Comparison of ENCODE assay signal across 22 cellular contexts in the genomic region with DNA sequence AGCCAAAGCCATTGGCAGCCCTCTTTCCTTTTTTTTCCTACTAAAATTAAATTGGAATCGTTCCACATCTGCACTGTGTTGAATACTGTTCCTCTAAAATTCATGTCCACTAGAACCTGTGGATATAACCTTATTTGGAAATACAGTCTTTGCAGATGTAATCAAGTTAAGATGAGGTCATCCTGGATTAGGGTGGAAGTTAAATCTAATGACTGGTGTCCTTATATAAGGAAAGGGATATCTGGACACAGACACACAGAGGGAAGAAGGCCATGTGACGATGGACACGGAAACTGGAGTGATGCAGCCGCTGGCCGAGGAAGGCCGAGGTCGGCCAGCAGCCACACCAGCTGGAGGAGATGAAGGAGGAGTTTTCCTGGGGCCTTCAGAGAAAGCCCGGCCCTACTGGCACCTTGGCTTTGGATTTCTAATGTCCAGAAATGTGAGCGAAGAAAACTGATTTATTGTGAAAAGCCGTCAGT. TPM values are rescaled to one million over a fixed set of nuclear protein-coding genes. Genes with fewer than 3 reads are reported as not detected.
DNase-seq lines count a peak whose midpoint lies in the region; ATAC-seq, FAIRE-seq and TF ChIP-seq lines count a peak whose summit lies in the region.
"Had no signal": no experiment of that assay in that cellular context is flagged by ENCODE, and none has a peak within 500 bp of the region (broad histone marks: within the 10 kb centered on the region; RNA-seq: fewer than 3 reads in every experiment).

No MANE protein-coding gene starts in this region.

- TF ChIP-seq CTCF in fibroblast of lung (conservative IDR thresholded peaks at IDR 0.05 in 1 of 2, IDR thresholded peaks at IDR 0.05 in 1 of 2; ENCODE audit: low read depth in 1 of 2, low read length in 2 of 2): no peak
- no peak for TF ChIP-seq CTCF in liver (IDR thresholded peaks at IDR 0.05; ENCODE audit: low read depth, low read length, missing input control)
- no peak for TF ChIP-seq CTCF in testis (IDR thresholded peaks at IDR 0.05)

- peaks cover 4% of the 10 kb centered on the region for H3K4me1 Mint-ChIP-seq in activated CD4-positive, alpha-beta T cell treated with anti-CD3 and anti-CD28 coated beads, Interleukin-2, amount 10 ng/mL, durations not matched to agents 7 days and 5 days

- no peaks in the 10 kb centered on the region for H3K27me3 ChIP-seq in fibroblast of lung (ENCODE audit: control insufficient read depth, insufficient read depth, low read length)
- no peaks in the 10 kb centered on the region for H3K27me3 ChIP-seq in liver (ENCODE audit: control insufficient read depth in 4 of 4, insufficient read depth in 4 of 4, low read length in 3 of 4)
- no peaks in the 10 kb centered on the region for H3K27me3 ChIP-seq in testis
- H3K27me3 ChIP-seq: dorsolateral prefrontal cortex, SJSA1, suprapubic skin had no signal

- no peaks in the 10 kb centered on the region for H3K9me3 Mint-ChIP-seq in activated CD4-positive, alpha-beta T cell treated with anti-CD3 and anti-CD28 coated beads, Interleukin-2, amount 10 ng/mL, durations not matched to agents 7 days and 5 days
- H3K9me3 Mint-ChIP-seq: activated CD4-positive, alpha-beta T cell treated with anti-CD3 and anti-CD28 coated beads, Interleukin-2, amount 10 ng/mL, durations not matched to agents 24 days and 14 days; activated naive CD4-positive, alpha-beta T cell treated with anti-CD3 and anti-CD28 coated beads for 36 hours had no signal

- H3K27ac Mint-ChIP-seq in activated CD4-positive, alpha-beta T cell treated with anti-CD3 and anti-CD28 coated beads, Interleukin-2, amount 10 ng/mL, durations not matched to agents 7 days and 5 days: no peak overlapping the region
- H3K27ac Mint-ChIP-seq: activated CD4-positive, alpha-beta T cell treated with anti-CD3 and anti-CD28 coated beads, Interleukin-2, amount 10 ng/mL, durations not matched to agents 24 days and 14 days; activated naive CD4-positive, alpha-beta T cell treated with anti-CD3 and anti-CD28 coated beads for 36 hours had no signal

- no peak overlapping the region for H2AFZ ChIP-seq in fibroblast of lung (ENCODE audit: low read length)

- H3K36me3 Mint-ChIP-seq in activated CD4-positive, alpha-beta T cell treated with anti-CD3 and anti-CD28 coated beads, Interleukin-2, amount 10 ng/mL, durations not matched to agents 7 days and 5 days (ENCODE audit: low read depth): no peaks in the 10 kb centered on the region

- no peaks in the 10 kb centered on the region for H3K36me3 ChIP-seq in fibroblast of lung (ENCODE audit: control insufficient read depth, insufficient read depth, low read length)
- no peaks in the 10 kb centered on the region for H3K36me3 ChIP-seq in liver (ENCODE audit: control insufficient read depth in 4 of 4, insufficient read depth in 3 of 4, low read depth in 1 of 4, low read length in 3 of 4)
- no peaks in the 10 kb centered on the region for H3K36me3 ChIP-seq in testis (ENCODE audit: low read depth, missing control alignments)
- H3K36me3 ChIP-seq: SJSA1, suprapubic skin had no signal

- no peak overlapping the region for H3K9ac ChIP-seq in fibroblast of lung (ENCODE audit: insufficient read depth, low read length)
- no peak overlapping the region for H3K9ac ChIP-seq in liver (ENCODE audit: low read depth in 1 of 2, low read length in 2 of 2)

- H3K4me3 ChIP-seq in fibroblast of lung (replicated peaks in 1 of 4; ENCODE audit: control extremely low read depth in 1 of 4, insufficient read depth in 1 of 4, low read depth in 3 of 4, low read length in 4 of 4) (no peak overlapping the region), liver (ENCODE audit: low read depth in 1 of 3, low read length in 3 of 3) (no peak overlapping the region), testis (no peak overlapping the region)
- H3K4me3 ChIP-seq: dorsolateral prefrontal cortex, GM12878, SJSA1, suprapubic skin had no signal

- no peak for TF ChIP-seq POLR2A in testis (IDR thresholded peaks at IDR 0.05)

- H3K27ac ChIP-seq in fibroblast of lung (ENCODE audit: insufficient read depth, low read length) (no peak overlapping the region), liver (ENCODE audit: low read depth in 1 of 2, low read length in 2 of 2) (no peak overlapping the region), testis (peak overlapping the region; percentile 10 to 84)
- H3K27ac ChIP-seq: dorsolateral prefrontal cortex, HL-60, SJSA1, suprapubic skin had no signal

- POLR2A ChIA-PET in activated CD4-positive, alpha-beta T cell treated with anti-CD3 and anti-CD28 coated beads, Interleukin-2, amount 10 ng/mL, durations not matched to agents 7 days and 5 days (lab: Charles Lee): no interaction called here

- H3K79me2 ChIP-seq in fibroblast of lung (ENCODE audit: control insufficient read depth, insufficient read depth, low read length): no peaks in the 10 kb centered on the region

- FAIRE-seq in RCC 7860 (lab: Jason Lieb, UNC): no peak
- FAIRE-seq: GM12878, keratinocyte, small intestine had no signal

- no peak for TF ChIP-seq RAD21 in liver (IDR thresholded peaks at IDR 0.05)

- H3K4me1 ChIP-seq in fibroblast of lung (ENCODE audit: control insufficient read depth, extremely low read depth, insufficient read depth, low read length) (no peaks in the 10 kb centered on the region), liver (ENCODE audit: control insufficient read depth in 4 of 4, insufficient read depth in 4 of 4, low read length in 3 of 4) (no peaks in the 10 kb centered on the region), testis (no peaks in the 10 kb centered on the region)
- H3K4me1 ChIP-seq: SJSA1, suprapubic skin had no signal

- H3K4me2 ChIP-seq in fibroblast of lung (ENCODE audit: extremely low read depth, insufficient read depth, low read length): no peak overlapping the region

- 88% methylated on average over 10 of the region's 10 CpGs for WGBS in liver
- 41 to 56% methylated on average over 10 of the region's 10 CpGs for WGBS in testis, 2 donors

- H3K9me3 ChIP-seq in fibroblast of lung (ENCODE audit: control insufficient read depth, insufficient read depth, low read depth, low read length) (no peaks in the 10 kb centered on the region), liver (ENCODE audit: control insufficient read depth in 4 of 4, low read length in 3 of 4) (no peaks in the 10 kb centered on the region), testis (no peaks in the 10 kb centered on the region)
- H3K9me3 ChIP-seq: SJSA1, suprapubic skin had no signal

- CTCF ChIA-PET in activated CD4-positive, alpha-beta T cell treated with anti-CD3 and anti-CD28 coated beads, Interleukin-2, amount 10 ng/mL, durations not matched to agents 7 days and 5 days (lab: Charles Lee): interaction anchor here (1.4 kb wide), 1 partner anchor 9 kb away, joined by 3 read pairs; no protein-coding TSS in a partner anchor

- H3K4me3 Mint-ChIP-seq in activated CD4-positive, alpha-beta T cell treated with anti-CD3 and anti-CD28 coated beads, Interleukin-2, amount 10 ng/mL, durations not matched to agents 7 days and 5 days: no peak overlapping the region
- H3K4me3 Mint-ChIP-seq: activated CD4-positive, alpha-beta T cell treated with anti-CD3 and anti-CD28 coated beads, Interleukin-2, amount 10 ng/mL, durations not matched to agents 24 days and 14 days; activated naive CD4-positive, alpha-beta T cell treated with anti-CD3 and anti-CD28 coated beads for 36 hours had no signal

- no peaks in the 10 kb centered on the region for H3K27me3 Mint-ChIP-seq in activated CD4-positive, alpha-beta T cell treated with anti-CD3 and anti-CD28 coated beads, Interleukin-2, amount 10 ng/mL, durations not matched to agents 7 days and 5 days

- intact Hi-C loops in testis (cut with DNase I; ENCODE audit: low total_unique reads): no loop called here

- peak; percentile 25 to 64 for DNase-seq in fibroblast of lung (ENCODE audit: low read depth in 2 of 2)
- DNase-seq in testis: peak; percentile 63
- DNase-seq in kidney tubule cell (ENCODE audit: low spot score): no peak
- no peak for DNase-seq in activated CD4-positive, alpha-beta T cell treated with anti-CD3 and anti-CD28 coated beads, Interleukin-2, amount 10 ng/mL, durations not matched to agents 7 days and 5 days
- no peak for DNase-seq in RCC 7860 (ENCODE audit: low spot score)
- DNase-seq: activated CD4-positive, alpha-beta T cell treated with anti-CD3 and anti-CD28 coated beads, Interleukin-2, amount 10 ng/mL, durations not matched to agents 24 days and 14 days; activated naive CD4-positive, alpha-beta T cell treated with anti-CD3 and anti-CD28 coated beads for 36 hours; dorsolateral prefrontal cortex; erythroblast; NCI-H524 treated with DMSO at 0.1 percent for 48 hours; occipital lobe; small intestine; stimulated activated CD4-positive, alpha-beta T cell treated with anti-CD3 and anti-CD28 coated beads, Interleukin-4, amount 100 ng/mL, for 4 hours; stimulated activated CD8-positive, alpha-beta memory T cell treated with anti-CD3 and anti-CD28 coated beads, Interleukin-4, amount 100 ng/mL, for 48 hours had no signal

- peak; percentile 82 for ATAC-seq in SK-N-SH treated with all-trans-retinoic acid at 6 μM for 48 hours
- ATAC-seq: GM12878 had no signal

- H4K20me1 ChIP-seq in fibroblast of lung (ENCODE audit: control insufficient read depth, extremely low read depth, insufficient read depth, low read length): no peaks in the 10 kb centered on the region

TF ChIP-seq in SK-N-SH treated with all-trans-retinoic acid at 6 μM for 48 hours, 23 proteins besides CTCF, POLR2A, EP300 and RAD21 (continues in another document):
- TF ChIP-seq GLIS3 (CRISPR knock-in tag; IDR thresholded peaks at IDR 0.05) (0 out of 2 replicates have a peak, but pooled peaks have one; percentile 55), ZFP3 (CRISPR knock-in tag; IDR thresholded peaks at IDR 0.05) (peak; percentile 83), BACH2 (CRISPR knock-in tag; IDR thresholded peaks at IDR 0.05; ENCODE audit: borderline replicate concordance) (no peak), ZC3H10 (CRISPR knock-in tag; IDR thresholded peaks at IDR 0.05) (no peak), ZNF70 (CRISPR knock-in tag; IDR thresholded peaks at IDR 0.05) (no peak)

TF ChIP-seq in liver, 16 proteins besides CTCF, POLR2A, EP300 and RAD21:
- TF ChIP-seq TAF1 (conservative IDR thresholded peaks at IDR 0.05): no peak
- TF ChIP-seq ATF3 (IDR thresholded peaks at IDR 0.05): no peak
- TF ChIP-seq SP1 (IDR thresholded peaks at IDR 0.05): peak; percentile 15

RNA-seq across cellular contexts. Expression of gene LONRF2, which starts 49.4 kb away (rescaled TPM):
- total RNA-seq in fibroblast of lung (under 0.01 TPM in 2 replicates), liver (1 to 10 TPM in 1 of 2 donors, under 1 TPM in 1; 0.23 to 3.7 TPM), testis (10 to 100 TPM; 16.1 to 17.7 TPM)
- polyA plus RNA-seq in fibroblast of lung (0.01 and 0.03 TPM in 2 replicates), liver (under 1 TPM; 0.06 to 0.24 TPM), testis (ENCODE audit: insufficient read depth, low read depth, low replicate concordance) (6.5 TPM)
- 0.02 TPM in 1 of 2 replicates, not detected in the other for polyA plus RNA-seq in fibroblast of lung (2012)
- not detected in 2 replicates for polyA minus RNA-seq in fibroblast of lung (ENCODE audit: low replicate concordance)
- under 1 TPM; 0.02 TPM for total RNA-seq in activated CD4-positive, alpha-beta T cell treated with anti-CD3 and anti-CD28 coated beads, Interleukin-2, amount 10 ng/mL, durations not matched to agents 7 days and 5 days
- total RNA-seq: activated naive CD4-positive, alpha-beta T cell treated with anti-CD3 and anti-CD28 coated beads for 36 hours; G401; SJSA1 had no signal
- polyA plus RNA-seq: keratinocyte had no signal

Comparison
In these comparisons a context has a peak if more than half of its experiments do, and no peak if none do; other contexts are left out.
1. DNase-seq: peak in fibroblast of lung (2 of 2) and testis (single experiment); none in kidney tubule cell (single experiment), activated CD4-positive, alpha-beta T cell treated with anti-CD3 and anti-CD28 coated beads, Interleukin-2, amount 10 ng/mL, durations not matched to agents 7 days and 5 days (single experiment) and RCC 7860 (single experiment).
2. H3K27ac ChIP-seq: peak in testis (2 of 2); none in fibroblast of lung (single experiment) and liver (0 of 2).